In genomic region chr14:103176176-103176575, GRCh38 we compare ENCODE assay signal across 2 cellular contexts.
TF ChIP-seq lines count a peak whose summit lies in the region.

No MANE protein-coding gene starts in this region.

TF ChIP-seq in HEK293, 187 proteins besides CTCF, POLR2A, EP300 and RAD21:
- TF ChIP-seq ZNF350 (tag by site-specific recombination; IDR thresholded peaks at IDR 0.05) (peak; percentile 59; the same call in 1 of the 2 replicates), ZNF335 (tag by site-specific recombination; conservative IDR thresholded peaks at IDR 0.05) (0 out of 2 replicates have a peak, but pooled peaks have one; percentile 24)

TF ChIP-seq in K562, 482 proteins besides CTCF, POLR2A, EP300 and RAD21:
- peak in 1 of 2 experiments; percentile 37; a peak in 1 of 4 replicates for TF ChIP-seq NRF1 (conservative IDR thresholded peaks at IDR 0.05 in 1 of 2, IDR thresholded peaks at IDR 0.05 in 1 of 2)
- peak; percentile 74 for TF ChIP-seq NR2C1 (IDR thresholded peaks at IDR 0.05)
- TF ChIP-seq NR2C1 (tag; IDR thresholded peaks at IDR 0.05): peak; percentile 87
- peak; percentile 24 for TF ChIP-seq NFYB (IDR thresholded peaks at IDR 0.05; ENCODE audit: extremely low read depth, insufficient read length)
- TF ChIP-seq NR2C2 (CRISPR knock-in tag; IDR thresholded peaks at IDR 0.05): peak; percentile 80; the same call in 1 of the 2 replicates
- peak; percentile 42; the same call in 1 of the 2 replicates for TF ChIP-seq NR2C2 (tag; IDR thresholded peaks at IDR 0.05)
- peak; percentile 45; the same call in 1 of the 2 replicates for TF ChIP-seq MTA3 (IDR thresholded peaks at IDR 0.05; ENCODE audit: borderline replicate concordance)
